20 cellular contexts compared by ENCODE assay signal in the genomic region with DNA sequence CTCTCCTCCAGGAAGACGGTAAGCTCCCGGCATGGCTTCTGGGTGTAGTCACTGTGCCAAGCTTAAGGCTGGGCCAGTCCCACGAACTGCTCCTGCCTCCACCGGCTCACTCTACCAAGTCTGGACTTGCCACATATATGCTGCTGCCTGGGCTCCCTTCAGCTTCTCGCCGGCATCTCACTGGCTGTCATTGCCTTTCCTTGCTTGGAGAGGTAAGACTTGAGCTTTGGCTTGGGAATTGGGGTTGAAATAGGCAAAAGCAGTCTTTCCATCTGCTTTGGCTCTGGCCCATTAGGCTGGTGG.
"Had no signal": no experiment of that assay in that cellular context is flagged by ENCODE, and none has a peak within 500 bp of the region (broad histone marks: within the 10 kb centered on the region; RNA-seq: fewer than 3 reads in every experiment).

No MANE protein-coding gene starts in this region.

- H3K4me3 ChIP-seq: coronary artery, esophagus muscularis mucosa, gastroesophageal sphincter, lung, psoas muscle, right lobe of liver, thoracic aorta, transverse colon had no signal

- DNase-seq: effector CD8-positive, alpha-beta T cell; immature natural killer cell; left colon; left ventricle myocardium superior; mesendoderm; naive B cell; psoas muscle; retina; right lobe of liver; stimulated activated CD4-positive, alpha-beta T cell treated with anti-CD3 and anti-CD28 coated beads, Interleukin-15, amount 100 ng/mL, for 24 hours; stimulated activated CD4-positive, alpha-beta T cell treated with anti-CD3 and anti-CD28 coated beads, Interleukin-1b, Interleukin-23, amount 100 ng/mL, for 48 hours; stimulated activated CD4-positive, alpha-beta T cell treated with anti-CD3 and anti-CD28 coated beads, Interleukin-4, amount 100 ng/mL, for 24 hours; stimulated activated naive B cell treated with anti-CD40 and anti-IgM and Interleukin-4, amounts not matched to agents 10 μg/mL and 1 μg/mL and 100 μg/mL, for 72 hours; stimulated activated naive CD8-positive, alpha-beta T cell treated with anti-CD3 and anti-CD28 coated beads, Interleukin-15, amount 100 ng/mL, for 72 hours; transverse colon had no signal

- H3K27ac ChIP-seq: coronary artery, esophagus muscularis mucosa, gastroesophageal sphincter, psoas muscle, right lobe of liver, thoracic aorta, transverse colon had no signal

- H3K36me3 ChIP-seq: esophagus muscularis mucosa, gastroesophageal sphincter, right lobe of liver, thoracic aorta, transverse colon had no signal

- ATAC-seq: gastroesophageal sphincter; left colon; left ventricle myocardium superior; psoas muscle; right lobe of liver; stimulated activated naive B cell treated with anti-CD40 and anti-IgM and Interleukin-4, amounts not matched to agents 10 μg/mL and 1 μg/mL and 100 μg/mL, for 72 hours; stimulated activated naive CD8-positive, alpha-beta T cell treated with anti-CD3 and anti-CD28 coated beads, Interleukin-15, amount 100 ng/mL, for 72 hours had no signal

- H3K27me3 ChIP-seq: esophagus muscularis mucosa, gastroesophageal sphincter, right lobe of liver, transverse colon had no signal

- H3K4me1 ChIP-seq: esophagus muscularis mucosa, gastroesophageal sphincter, psoas muscle, right lobe of liver, transverse colon had no signal

- H3K9me3 ChIP-seq: esophagus muscularis mucosa, gastroesophageal sphincter, psoas muscle, right lobe of liver, thoracic aorta, transverse colon had no signal
